In genomic region chr10:97407211-97407951, GRCh38 we compare ENCODE assay signal across 8 cellular contexts. TPM values are rescaled to one million over a fixed set of nuclear protein-coding genes. Genes with fewer than 3 reads are reported as not detected.
DNase-seq lines count a peak whose midpoint lies in the region; ATAC-seq, FAIRE-seq and TF ChIP-seq lines count a peak whose summit lies in the region.

No MANE protein-coding gene starts in this region.

- peak overlapping the region; percentile 27 to 56 (median 33); a peak in 7 of 8 replicates for H3K4me3 ChIP-seq in H1 (ENCODE audit: extremely low read depth in 1 of 4, insufficient read depth in 2 of 4, low read depth in 3 of 4, low read length in 4 of 4)

- FAIRE-seq in H1 (lab: Jason Lieb, UNC): peak; percentile 65

- no peak overlapping the region; the same call in 1 of the 2 replicates for H3K18ac ChIP-seq in H1 (ENCODE audit: extremely low read depth, low read length)

- H2AK5ac ChIP-seq in H1 (ENCODE audit: low read depth, low read length): no peak overlapping the region

- TF ChIP-seq RAD21 in H1 (IDR thresholded peaks at IDR 0.05 in 1 of 2, conservative IDR thresholded peaks at IDR 0.05 in 1 of 2; ENCODE audit: low read depth in 2 of 2, low read length in 2 of 2): peak; percentile 80

- TF ChIP-seq CTCF in activated CD8-positive, alpha-beta T cell treated with anti-CD3 and anti-CD28 coated beads for 36 hours (IDR thresholded peaks at IDR 0.05): peak; percentile 97
- TF ChIP-seq CTCF in H1 (IDR thresholded peaks at IDR 0.05; ENCODE audit: control extremely low read depth in 1 of 3, insufficient read depth in 1 of 3, low read depth in 1 of 3, low read length in 3 of 3): peak; percentile 70 to 96 (median 92)

- no peak for TF ChIP-seq EP300 in H1 (IDR thresholded peaks at IDR 0.05; ENCODE audit: borderline replicate concordance in 1 of 2, low read depth in 2 of 2, low read length in 2 of 2)

- H3K9me3 Mint-ChIP-seq in activated CD8-positive, alpha-beta T cell treated with anti-CD3 and anti-CD28 coated beads for 36 hours: no peaks in the 10 kb centered on the region

- no peak overlapping the region for H3K23ac ChIP-seq in H1 (ENCODE audit: insufficient read length)

- no peak overlapping the region for H4K5ac ChIP-seq in H1 (ENCODE audit: insufficient read length, low read depth, low read length)

- 0 out of 2 replicates have a peak overlapping the region, but pooled peaks have one; percentile 53 for H2BK15ac ChIP-seq in H1 (ENCODE audit: low read length)

- POLR2A ChIA-PET in activated CD8-positive, alpha-beta T cell treated with anti-CD3 and anti-CD28 coated beads for 36 hours (lab: Charles Lee): interaction anchor here (0.6 to 3.5 kb wide), 3 partner anchors 13 to 24 kb away, joined by 3 to 15 read pairs (median 4); no protein-coding TSS in a partner anchor
- POLR2A ChIA-PET in H1 (lab: Charles Lee; ENCODE audit: partially characterized antibody): interaction anchor here (1.0 to 3.2 kb wide), 4 partner anchors 11 to 40 kb away, joined by 3 to 13 read pairs (median 4); no protein-coding TSS in a partner anchor

- no peak overlapping the region; the same call in 1 of the 2 replicates for H2BK12ac ChIP-seq in H1 (ENCODE audit: low read depth, low read length)

- H3K4me1 Mint-ChIP-seq in activated CD8-positive, alpha-beta T cell treated with anti-CD3 and anti-CD28 coated beads for 36 hours (ENCODE audit: low read depth): peaks cover 10% of the 10 kb centered on the region

- peak; percentile 79 for DNase-seq in DMS153 treated with DMSO at 0.1 percent for 48 hours (lab: John Stamatoyannopoulos, UW; ENCODE audit: unreplicated experiment)
- DNase-seq in HT-29 (ENCODE audit: low spot score): peak; percentile 87
- DNase-seq in NCI-H82 treated with DMSO at 0.1 percent for 48 hours (lab: John Stamatoyannopoulos, UW; ENCODE audit: unreplicated experiment): peak; percentile 87
- DNase-seq in activated CD8-positive, alpha-beta T cell treated with anti-CD3 and anti-CD28 coated beads for 36 hours: peak; percentile 75
- DNase-seq in H1 (ENCODE audit: low read depth in 1 of 2, low spot score in 2 of 2): peak in 1 of 2 experiments; percentile 82
- DNase-seq in medulla oblongata (ENCODE audit: extremely low spot score): peak; percentile 81
- peak in 31 of 49 donors; percentile 5 to 55 (median 32) for DNase-seq in substantia nigra (lab: John Stamatoyannopoulos, UW)

- no peak overlapping the region; the same call in 1 of the 2 replicates for H2BK5ac ChIP-seq in H1 (ENCODE audit: low read depth, low read length)

- no peaks in the 10 kb centered on the region for H3K79me2 ChIP-seq in H1 (ENCODE audit: control insufficient read depth in 1 of 2, insufficient read depth in 2 of 2, low read length in 2 of 2)

- H3K4me2 ChIP-seq in H1 (ENCODE audit: insufficient read depth in 1 of 2, low read depth in 2 of 2, low read length in 2 of 2): peak overlapping the region; percentile 23 to 90; a peak in 3 of 4 replicates

- H3K79me1 ChIP-seq in H1 (ENCODE audit: low read depth, low read length): no peaks in the 10 kb centered on the region; the same call in 1 of the 2 replicates

- H2BK120ac ChIP-seq in H1 (replicated peaks; ENCODE audit: low read depth, low read length): peak overlapping the region; percentile 91

- H3K27me3 ChIP-seq in H1 (replicated peaks in 1 of 4; ENCODE audit: control insufficient read depth in 3 of 4, extremely low read depth in 1 of 4, insufficient read depth in 3 of 4, low read length in 3 of 4): no peaks in the 10 kb centered on the region

- H3K14ac ChIP-seq in H1 (ENCODE audit: insufficient read length): no peak overlapping the region

- H3K23me2 ChIP-seq in H1 (ENCODE audit: low read depth, low read length): peaks cover 2% of the 10 kb centered on the region

- H3K56ac ChIP-seq in H1 (replicated peaks; ENCODE audit: insufficient read length, low read depth, low read length): no peak overlapping the region

- no peak overlapping the region for H4K8ac ChIP-seq in H1 (ENCODE audit: extremely low read depth, insufficient read depth, low read length)

- H3K36me3 Mint-ChIP-seq in activated CD8-positive, alpha-beta T cell treated with anti-CD3 and anti-CD28 coated beads for 36 hours (ENCODE audit: low read depth): no peaks in the 10 kb centered on the region

- TF ChIP-seq POLR2A in H1 (IDR thresholded peaks at IDR 0.05; ENCODE audit: control extremely low read depth in 1 of 2, low read depth in 2 of 2, low read length in 2 of 2): peak in 1 of 2 experiments; percentile 68; a peak in 1 of 3 replicates

- H3K4me3 Mint-ChIP-seq in activated CD8-positive, alpha-beta T cell treated with anti-CD3 and anti-CD28 coated beads for 36 hours: peak overlapping the region; percentile 31

- H3K4me1 ChIP-seq in H1 (replicated peaks in 1 of 4; ENCODE audit: control insufficient read depth in 3 of 4, insufficient read depth in 4 of 4, low read length in 3 of 4): no peaks in the 10 kb centered on the region

- H3K27ac Mint-ChIP-seq in activated CD8-positive, alpha-beta T cell treated with anti-CD3 and anti-CD28 coated beads for 36 hours: peak overlapping the region; percentile 62

- intact Hi-C loops in activated CD8-positive, alpha-beta T cell treated with anti-CD3 and anti-CD28 coated beads for 36 hours (cut with micrococcal nuclease): loop anchor here (2.0 to 10.0 kb wide), 3 partner anchors 21 to 87 kb away; partner anchors contain the start of genes MMS19 and UBTD1

- H3K27me3 Mint-ChIP-seq in activated CD8-positive, alpha-beta T cell treated with anti-CD3 and anti-CD28 coated beads for 36 hours: no peaks in the 10 kb centered on the region

- no peak overlapping the region for H3K9ac ChIP-seq in H1 (replicated peaks in 1 of 4; ENCODE audit: extremely low read depth in 1 of 4, low read depth in 3 of 4, low read length in 3 of 4)

- H3K9me3 ChIP-seq in H1 (ENCODE audit: insufficient read depth in 2 of 2, low read depth in 1 of 2, low read length in 1 of 2): no peaks in the 10 kb centered on the region

- CTCF ChIA-PET in activated CD8-positive, alpha-beta T cell treated with anti-CD3 and anti-CD28 coated beads for 36 hours (lab: Charles Lee): interaction anchor here (0.7 to 11.1 kb wide), 21 partner anchors 8 to 146 kb away, joined by 3 to 108 read pairs (median 5); partner anchors contain the start of gene PGAM1
- CTCF ChIA-PET in H1 (lab: Charles Lee; ENCODE audit: partially characterized antibody): interaction anchor here (0.6 to 9.8 kb wide), 24 partner anchors 14 to 407 kb away, joined by 3 to 128 read pairs (median 3); partner anchors contain the start of genes EXOSC1, PGAM1 and ZDHHC16

- H3K27ac ChIP-seq in H1 (ENCODE audit: low read depth, low read length) (no peak overlapping the region), substantia nigra (ENCODE audit: low read depth, low read length, poor library complexity, severe bottlenecking) (peak overlapping the region; percentile 13)

- no peak overlapping the region for H3K4ac ChIP-seq in H1 (replicated peaks; ENCODE audit: insufficient read length, low read depth, low read length)

- no peaks in the 10 kb centered on the region for H4K20me1 ChIP-seq in H1 (replicated peaks in 1 of 2; ENCODE audit: control insufficient read depth in 1 of 2, insufficient read depth in 2 of 2, low read length in 2 of 2)

- ATAC-seq in GM21447 (IDR thresholded peaks at IDR 0.05; ENCODE audit: unreplicated experiment): peak; percentile 91
- peak; percentile 96 for ATAC-seq in activated CD8-positive, alpha-beta T cell treated with anti-CD3 and anti-CD28 coated beads for 36 hours

- peak overlapping the region; percentile 83 for H4K91ac ChIP-seq in H1 (replicated peaks; ENCODE audit: insufficient read length, low read length)

- peak overlapping the region; percentile 100 for H2AFZ ChIP-seq in H1 (ENCODE audit: low read length)

- H2BK20ac ChIP-seq in H1 (ENCODE audit: low read length): no peak overlapping the region

- WGBS in H1 (ENCODE audit: extremely low coverage in 1 of 2, insufficient coverage in 1 of 2, insufficient read length in 1 of 2, insufficient replicate concordance in 2 of 2, low coverage in 1 of 2, low lambda C conversion rate in 2 of 2, missing lambda C conversion rate in 1 of 2), 2 experiments: 10% methylated on average over 10 of the region's 10 CpGs; no CpG with 5 or more reads in 1 of the 2 experiments

- no peaks in the 10 kb centered on the region for H3K36me3 ChIP-seq in H1 (ENCODE audit: control insufficient read depth in 2 of 4, insufficient read depth in 4 of 4, low read length in 3 of 4)

RNA-seq across cellular contexts. Expression of gene RRP12, which starts 6.2 kb away (rescaled TPM):
- 67.7 and 76.2 TPM in 2 replicates for total RNA-seq in HT-29 (2014; rRNA removed; shearing (Covaris generic))
- 10 to 100 TPM; 50.3 to 51.0 TPM for total RNA-seq in activated CD8-positive, alpha-beta T cell treated with anti-CD3 and anti-CD28 coated beads for 36 hours
- 65.8 and 71.9 TPM in 2 replicates for total RNA-seq in H1 (2021; fragmentation: NEBNext Ultra II Directional; extraction: Animal tissue kit (Norgen Biotek cat#: 25700))
- 21.0 and 33.1 TPM in 2 replicates for polyA plus RNA-seq in H1 (2011; rRNA removed)
- 19.2 TPM for polyA plus RNA-seq in H1 (2011; cell fraction: cytosol; rRNA removed)
- polyA plus RNA-seq in H1 (2011; cell fraction: nucleus; rRNA removed): 65.3 TPM
- polyA plus RNA-seq in H1 (2012, experiment 1 of 2): 41.5 to 54.2 TPM (median 45.9 TPM) in 4 replicates
- 55.6 TPM for polyA plus RNA-seq in H1 (2012, experiment 2 of 2)
- polyA plus RNA-seq in H1 (2013, experiment 1 of 2): 24.6 TPM
- polyA plus RNA-seq in H1 (2013, experiment 2 of 2): 20.7 TPM
- 43.0 and 55.3 TPM in 2 replicates for polyA minus RNA-seq in H1 (2011; rRNA and poly(A)+ RNA removed)
- polyA minus RNA-seq in H1 (2011; cell fraction: cytosol; rRNA and poly(A)+ RNA removed): 28.2 TPM
- 46.8 TPM for polyA minus RNA-seq in H1 (2011; cell fraction: nucleus; rRNA and poly(A)+ RNA removed)

RNA-seq across cellular contexts. Expression of gene PGAM1, which starts 18.6 kb away (rescaled TPM):
- 362 and 400 TPM in 2 replicates for total RNA-seq in HT-29 (2014; rRNA removed; shearing (Covaris generic))
- total RNA-seq in activated CD8-positive, alpha-beta T cell treated with anti-CD3 and anti-CD28 coated beads for 36 hours: 1,000 to 10,000 TPM; 1,193 to 1,205 TPM
- 799 and 819 TPM in 2 replicates for total RNA-seq in H1 (2021; fragmentation: NEBNext Ultra II Directional; extraction: Animal tissue kit (Norgen Biotek cat#: 25700))
- 791 and 833 TPM in 2 replicates for polyA plus RNA-seq in H1 (2011; rRNA removed)
- polyA plus RNA-seq in H1 (2011; cell fraction: cytosol; rRNA removed): 909 TPM
- 630 TPM for polyA plus RNA-seq in H1 (2011; cell fraction: nucleus; rRNA removed)
- polyA plus RNA-seq in H1 (2012, experiment 1 of 2): 719 to 965 TPM (median 896 TPM) in 4 replicates
- polyA plus RNA-seq in H1 (2012, experiment 2 of 2): 930 TPM
- polyA plus RNA-seq in H1 (2013, experiment 1 of 2): 506 TPM
- polyA plus RNA-seq in H1 (2013, experiment 2 of 2): 517 TPM
- 827 and 845 TPM in 2 replicates for polyA minus RNA-seq in H1 (2011; rRNA and poly(A)+ RNA removed)
- 449 TPM for polyA minus RNA-seq in H1 (2011; cell fraction: cytosol; rRNA and poly(A)+ RNA removed)
- 305 TPM for polyA minus RNA-seq in H1 (2011; cell fraction: nucleus; rRNA and poly(A)+ RNA removed)

RNA-seq across cellular contexts. Expression of gene EXOSC1, which starts 38.4 kb away (rescaled TPM):
- 35.6 and 44.3 TPM in 2 replicates for total RNA-seq in HT-29 (2014; rRNA removed; shearing (Covaris generic))
- 10 to 100 TPM; 43.3 to 49.2 TPM for total RNA-seq in activated CD8-positive, alpha-beta T cell treated with anti-CD3 and anti-CD28 coated beads for 36 hours
- total RNA-seq in H1 (2021; fragmentation: NEBNext Ultra II Directional; extraction: Animal tissue kit (Norgen Biotek cat#: 25700)): 52.1 and 53.6 TPM in 2 replicates
- 58.6 and 68.1 TPM in 2 replicates for polyA plus RNA-seq in H1 (2011; rRNA removed)
- polyA plus RNA-seq in H1 (2011; cell fraction: cytosol; rRNA removed): 72.7 TPM
- 42.4 TPM for polyA plus RNA-seq in H1 (2011; cell fraction: nucleus; rRNA removed)
- 50.5 to 77.6 TPM (median 73.8 TPM) in 4 replicates for polyA plus RNA-seq in H1 (2012, experiment 1 of 2)
- 47.3 TPM for polyA plus RNA-seq in H1 (2012, experiment 2 of 2)
- polyA plus RNA-seq in H1 (2013, experiment 1 of 2): 77.0 TPM
- 75.8 TPM for polyA plus RNA-seq in H1 (2013, experiment 2 of 2)
- 33.8 and 42.0 TPM in 2 replicates for polyA minus RNA-seq in H1 (2011; rRNA and poly(A)+ RNA removed)
- 25.1 TPM for polyA minus RNA-seq in H1 (2011; cell fraction: cytosol; rRNA and poly(A)+ RNA removed)
- polyA minus RNA-seq in H1 (2011; cell fraction: nucleus; rRNA and poly(A)+ RNA removed): 29.0 TPM

RNA-seq across cellular contexts. Expression of gene ZDHHC16, which starts 38.6 kb away (rescaled TPM):
- 43.8 and 48.4 TPM in 2 replicates for total RNA-seq in HT-29 (2014; rRNA removed; shearing (Covaris generic))
- 10 to 100 TPM; 23.8 to 25.2 TPM for total RNA-seq in activated CD8-positive, alpha-beta T cell treated with anti-CD3 and anti-CD28 coated beads for 36 hours
- 45.9 and 50.4 TPM in 2 replicates for total RNA-seq in H1 (2021; fragmentation: NEBNext Ultra II Directional; extraction: Animal tissue kit (Norgen Biotek cat#: 25700))
- polyA plus RNA-seq in H1 (2011; rRNA removed): 108 and 127 TPM in 2 replicates
- polyA plus RNA-seq in H1 (2011; cell fraction: cytosol; rRNA removed): 76.0 TPM
- 84.2 TPM for polyA plus RNA-seq in H1 (2011; cell fraction: nucleus; rRNA removed)
- polyA plus RNA-seq in H1 (2012, experiment 1 of 2): 31.8 to 50.0 TPM (median 46.4 TPM) in 4 replicates
- 59.6 TPM for polyA plus RNA-seq in H1 (2012, experiment 2 of 2)
- polyA plus RNA-seq in H1 (2013, experiment 1 of 2): 39.2 TPM
- polyA plus RNA-seq in H1 (2013, experiment 2 of 2): 45.5 TPM
- polyA minus RNA-seq in H1 (2011; rRNA and poly(A)+ RNA removed): 130 and 144 TPM in 2 replicates
- 39.4 TPM for polyA minus RNA-seq in H1 (2011; cell fraction: cytosol; rRNA and poly(A)+ RNA removed)
- polyA minus RNA-seq in H1 (2011; cell fraction: nucleus; rRNA and poly(A)+ RNA removed): 43.8 TPM
